12 cellular contexts compared by ENCODE assay signal in the genomic region with DNA sequence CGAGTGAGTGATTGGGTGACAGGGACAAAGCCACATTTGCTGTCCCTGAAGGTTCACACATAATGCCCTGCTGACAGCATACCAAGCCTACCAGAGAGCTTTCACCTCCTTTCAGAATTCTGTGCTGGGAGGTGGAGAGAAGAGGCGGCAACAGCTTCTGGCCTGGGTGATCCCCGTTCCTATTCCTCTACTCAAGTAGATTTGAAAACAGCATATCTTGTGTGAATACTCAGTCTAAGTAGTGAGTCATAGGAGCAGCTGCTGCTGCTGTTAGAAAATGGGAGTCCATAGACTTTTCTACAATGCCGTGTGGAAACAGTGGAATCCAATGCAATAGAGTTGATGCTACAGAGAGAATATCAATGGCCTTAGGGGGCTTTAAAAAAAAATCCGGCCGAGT. TPM values are rescaled to one million over a fixed set of nuclear protein-coding genes. Genes with fewer than 3 reads are reported as not detected.
DNase-seq lines count a peak whose midpoint lies in the region; ATAC-seq and TF ChIP-seq lines count a peak whose summit lies in the region.
"Had no signal": no experiment of that assay in that cellular context is flagged by ENCODE, and none has a peak within 500 bp of the region (broad histone marks: within the 10 kb centered on the region; RNA-seq: fewer than 3 reads in every experiment).

No MANE protein-coding gene starts in this region.

- peak; percentile 69 for DNase-seq in AG08395 (ENCODE audit: low spot score)
- peak; percentile 36 for DNase-seq in M059J (ENCODE audit: low read depth)
- no peak for DNase-seq in chondrocyte (ENCODE audit: low spot score)
- DNase-seq in mesendoderm = peak; percentile 10
- no peak for DNase-seq in medulla oblongata (ENCODE audit: extremely low spot score)
- DNase-seq in stimulated activated naive B cell treated with anti-CD40 and anti-IgM and Interleukin-4, amounts not matched to agents 10 μg/mL and 1 μg/mL and 100 μg/mL, for 72 hours = no peak
- no peak for DNase-seq in HAP-1 (ENCODE audit: low spot score in 2 of 2)
- DNase-seq: activated CD8-positive, alpha-beta memory T cell treated with anti-CD3 and anti-CD28 coated beads, Interleukin-2, amount 50 U/mL, for 4 hours; adrenal gland; NCI-H2081 had no signal

- no peak overlapping the region for H3K4ac ChIP-seq in mesendoderm (ENCODE audit: low read depth, low read length)

- in situ Hi-C loops in HAP-1 (cut with MboI; ENCODE audit: low sequenced_read_pairs) = no loop called here

- no peaks in the 10 kb centered on the region for H3K27me3 Mint-ChIP-seq in chondrocyte (ENCODE audit: low read depth)
- H3K27me3 Mint-ChIP-seq in stimulated activated naive B cell treated with anti-CD40 and anti-IgM and Interleukin-4, amounts not matched to agents 10 μg/mL and 1 μg/mL and 100 μg/mL, for 72 hours = peaks cover 0 to 6% of the 10 kb centered on the region in 2 donors

- no peak overlapping the region for H3K4me3 Mint-ChIP-seq in chondrocyte (ENCODE audit: unreplicated experiment)
- no peak overlapping the region for H3K4me3 Mint-ChIP-seq in stimulated activated naive B cell treated with anti-CD40 and anti-IgM and Interleukin-4, amounts not matched to agents 10 μg/mL and 1 μg/mL and 100 μg/mL, for 72 hours

- no peak overlapping the region for H2BK15ac ChIP-seq in mesendoderm (replicated peaks; ENCODE audit: low read depth)

- no peak overlapping the region for H4K5ac ChIP-seq in mesendoderm (ENCODE audit: low read length)

- no peak overlapping the region for H2BK120ac ChIP-seq in mesendoderm (ENCODE audit: low read depth, low read length)

- no peak overlapping the region for H3K27ac ChIP-seq in mesendoderm (ENCODE audit: low read depth, low read length)
- H3K27ac ChIP-seq: adrenal gland, C4-2B had no signal

- peaks cover 19% of the 10 kb centered on the region for H3K4me1 Mint-ChIP-seq in chondrocyte (ENCODE audit: low read depth)
- no peaks in the 10 kb centered on the region for H3K4me1 Mint-ChIP-seq in stimulated activated naive B cell treated with anti-CD40 and anti-IgM and Interleukin-4, amounts not matched to agents 10 μg/mL and 1 μg/mL and 100 μg/mL, for 72 hours

- ATAC-seq in HG02840 (IDR thresholded peaks at IDR 0.05; ENCODE audit: low FRiP score, unreplicated experiment) = no peak
- ATAC-seq in stimulated activated naive B cell treated with anti-CD40 and anti-IgM and Interleukin-4, amounts not matched to agents 10 μg/mL and 1 μg/mL and 100 μg/mL, for 72 hours (replicated peaks) = no peak

- H3K9ac ChIP-seq in mesendoderm (ENCODE audit: low read length) = no peak overlapping the region

- H3K4me3 ChIP-seq in mesendoderm (ENCODE audit: low read length) (no peak overlapping the region), HAP-1 (no peak overlapping the region)
- H3K4me3 ChIP-seq: adrenal gland had no signal

- H4K8ac ChIP-seq in mesendoderm (ENCODE audit: low read depth, low read length) = no peak overlapping the region

- no peak overlapping the region for H2AK5ac ChIP-seq in mesendoderm (ENCODE audit: low read length)

- no peak overlapping the region for H3K23ac ChIP-seq in mesendoderm (ENCODE audit: low read length)

- WGBS in mesendoderm (ENCODE audit: extremely low coverage, insufficient coverage, low lambda C conversion rate) = no CpG with 5 or more reads among the region's 6 CpGs

- H3K4me1 ChIP-seq in mesendoderm (ENCODE audit: control insufficient read depth, low read depth, low read length) = peaks cover 5% of the 10 kb centered on the region
- H3K4me1 ChIP-seq in HAP-1 = peaks cover 19% of the 10 kb centered on the region
- H3K4me1 ChIP-seq: adrenal gland had no signal

- no peaks in the 10 kb centered on the region for H3K27me3 ChIP-seq in mesendoderm (ENCODE audit: insufficient read depth, low read length, poor library complexity)
- no peaks in the 10 kb centered on the region for H3K27me3 ChIP-seq in HAP-1 (ENCODE audit: low read depth)
- H3K27me3 ChIP-seq: adrenal gland had no signal

- H3K9me3 Mint-ChIP-seq in chondrocyte (ENCODE audit: low read depth) = no peaks in the 10 kb centered on the region
- H3K9me3 Mint-ChIP-seq in stimulated activated naive B cell treated with anti-CD40 and anti-IgM and Interleukin-4, amounts not matched to agents 10 μg/mL and 1 μg/mL and 100 μg/mL, for 72 hours = no peaks in the 10 kb centered on the region

- H3K79me1 ChIP-seq in mesendoderm (ENCODE audit: low read length) = peaks cover 2% of the 10 kb centered on the region

- no peak for TF ChIP-seq CTCF in chondrocyte (IDR thresholded peaks at IDR 0.05)

- no peak overlapping the region for H3K18ac ChIP-seq in mesendoderm (ENCODE audit: low read length)

- peaks cover 3% of the 10 kb centered on the region for H3K36me3 Mint-ChIP-seq in chondrocyte (ENCODE audit: low read depth)
- H3K36me3 Mint-ChIP-seq in stimulated activated naive B cell treated with anti-CD40 and anti-IgM and Interleukin-4, amounts not matched to agents 10 μg/mL and 1 μg/mL and 100 μg/mL, for 72 hours = no peaks in the 10 kb centered on the region

- H3K56ac ChIP-seq in mesendoderm (ENCODE audit: low read length) = no peak overlapping the region

- H3K27ac Mint-ChIP-seq in chondrocyte (ENCODE audit: unreplicated experiment) = peak overlapping the region; percentile 43
- H3K27ac Mint-ChIP-seq in stimulated activated naive B cell treated with anti-CD40 and anti-IgM and Interleukin-4, amounts not matched to agents 10 μg/mL and 1 μg/mL and 100 μg/mL, for 72 hours = no peak overlapping the region

- H3K36me3 ChIP-seq in mesendoderm (ENCODE audit: control insufficient read depth, insufficient read depth, low read length) = no peaks in the 10 kb centered on the region
- no peaks in the 10 kb centered on the region for H3K36me3 ChIP-seq in HAP-1 (replicated peaks)
- H3K36me3 ChIP-seq: adrenal gland had no signal

- H3K4me2 ChIP-seq in mesendoderm (ENCODE audit: low read length) = no peak overlapping the region

- no peaks in the 10 kb centered on the region for H3K9me3 ChIP-seq in HAP-1
- H3K9me3 ChIP-seq: adrenal gland had no signal

- no peak overlapping the region for H2BK5ac ChIP-seq in mesendoderm (ENCODE audit: low read length)

- no peaks in the 10 kb centered on the region for H3K79me2 ChIP-seq in mesendoderm (ENCODE audit: control insufficient read depth, insufficient read depth, low read length)

RNA-seq across cellular contexts. Expression of gene SRGAP1, which starts 44.7 kb away (rescaled TPM):
- 3.0 and 4.5 TPM in 2 replicates for total RNA-seq in M059J (2014; rRNA removed; shearing (Covaris generic))
- total RNA-seq in chondrocyte = 13.0 to 14.7 TPM (median 13.2 TPM) in 3 replicates
- polyA plus RNA-seq in mesendoderm (2013, experiment 1 of 2) = 4.4 TPM
- 3.6 TPM for polyA plus RNA-seq in mesendoderm (2013, experiment 2 of 2)

Comparison
In these comparisons a context has a peak if more than half of its experiments do, and no peak if none do; other contexts are left out.
1. DNase-seq: peak in AG08395 (single experiment), M059J (single experiment) and mesendoderm (single experiment); none in chondrocyte (single experiment), medulla oblongata (single experiment), stimulated activated naive B cell treated with anti-CD40 and anti-IgM and Interleukin-4, amounts not matched to agents 10 μg/mL and 1 μg/mL and 100 μg/mL, for 72 hours (single experiment) and HAP-1 (0 of 2).